In the genomic region with DNA sequence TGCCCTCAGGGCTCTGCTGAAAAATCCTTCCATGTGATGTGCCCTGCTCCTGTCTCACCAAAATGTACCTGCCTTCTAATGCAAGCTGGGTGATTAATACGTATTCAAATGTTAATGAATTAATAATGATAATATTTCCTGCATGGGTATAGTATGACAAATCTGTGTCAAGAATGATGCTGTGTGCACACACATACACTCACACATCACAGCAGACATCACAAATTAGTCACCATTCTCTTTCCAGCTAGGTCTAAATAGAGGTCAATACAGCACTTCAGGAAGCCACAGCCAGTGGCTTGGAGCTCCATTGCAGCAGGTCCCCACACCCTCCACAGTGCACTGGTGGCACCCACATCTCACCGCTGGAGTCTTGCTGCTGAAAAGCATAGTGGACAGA, we compare ENCODE assay signal across 28 cellular contexts.
"Had no signal": no experiment of that assay in that cellular context is flagged by ENCODE, and none has a peak within 500 bp of the region (broad histone marks: within the 10 kb centered on the region; RNA-seq: fewer than 3 reads in every experiment).

No MANE protein-coding gene starts in this region.

- ATAC-seq: gastroesophageal sphincter; heart left ventricle; left ventricle myocardium superior; lower lobe of right lung; naive thymus-derived CD8-positive, alpha-beta T cell; sciatic nerve had no signal

- H3K27me3 ChIP-seq: gastroesophageal sphincter, heart left ventricle, hepatocyte, right atrium auricular region, stomach, thyroid gland had no signal

- FAIRE-seq: colon had no signal

- DNase-seq: effector CD8-positive, alpha-beta T cell; endodermal cell; erythroblast; foreskin fibroblast; heart left ventricle; immature natural killer cell; islet precursor cell; left ventricle myocardium superior; lower lobe of right lung; naive thymus-derived CD8-positive, alpha-beta T cell; nephron progenitor cell; nucleus accumbens; stimulated activated CD4-positive, alpha-beta T cell treated with anti-CD3 and anti-CD28 coated beads, Interleukin-12 subunit alpha, Interleukin-12 subunit beta, amount 100 ng/mL, for 4 hours; stimulated activated CD4-positive, alpha-beta T cell treated with anti-CD3 and anti-CD28 coated beads, Interleukin-1b, Interleukin-23, amount 100 ng/mL, for 48 hours; stimulated activated CD4-positive, alpha-beta T cell treated with anti-CD3 and anti-CD28 coated beads, Interleukin-4, amount 100 ng/mL, for 1 hour; stimulated activated CD8-positive, alpha-beta memory T cell treated with anti-CD3 and anti-CD28 coated beads, Interleukin-4, amount 100 ng/mL, for 48 hours; stimulated activated naive CD4-positive, alpha-beta T cell treated with Interleukin-2 at 50 U/mL for 16 hours; stomach; thyroid gland had no signal

- H3K4me3 Mint-ChIP-seq: dendritic cell treated with granulocyte-macrophage colony-stimulating factor and Interleukin-4, amounts not matched to agents 40 ng/mL and 50 ng/mL, for 4 days; endodermal cell; immature natural killer cell; naive thymus-derived CD8-positive, alpha-beta T cell; nephron progenitor cell; type B pancreatic cell had no signal

- H3K9me3 Mint-ChIP-seq: dendritic cell treated with granulocyte-macrophage colony-stimulating factor and Interleukin-4, amounts not matched to agents 40 ng/mL and 50 ng/mL, for 4 days; type B pancreatic cell had no signal

- H3K4me3 ChIP-seq: gastroesophageal sphincter, heart left ventricle, hepatocyte, lower lobe of right lung, prostate gland, right atrium auricular region, smooth muscle cell, stomach, thyroid gland had no signal

- H3K27ac ChIP-seq: gastroesophageal sphincter, heart left ventricle, hepatocyte, lower lobe of right lung, prostate gland, right atrium auricular region, stomach, thyroid gland had no signal

- H3K36me3 Mint-ChIP-seq: naive thymus-derived CD8-positive, alpha-beta T cell; type B pancreatic cell had no signal

- H3K4me1 ChIP-seq: gastroesophageal sphincter, heart left ventricle, lower lobe of right lung, prostate gland, right atrium auricular region, stomach, thyroid gland had no signal

- H3K27ac Mint-ChIP-seq: dendritic cell treated with granulocyte-macrophage colony-stimulating factor and Interleukin-4, amounts not matched to agents 40 ng/mL and 50 ng/mL, for 4 days; endodermal cell; immature natural killer cell; naive thymus-derived CD8-positive, alpha-beta T cell; type B pancreatic cell had no signal
